In the genomic region with DNA sequence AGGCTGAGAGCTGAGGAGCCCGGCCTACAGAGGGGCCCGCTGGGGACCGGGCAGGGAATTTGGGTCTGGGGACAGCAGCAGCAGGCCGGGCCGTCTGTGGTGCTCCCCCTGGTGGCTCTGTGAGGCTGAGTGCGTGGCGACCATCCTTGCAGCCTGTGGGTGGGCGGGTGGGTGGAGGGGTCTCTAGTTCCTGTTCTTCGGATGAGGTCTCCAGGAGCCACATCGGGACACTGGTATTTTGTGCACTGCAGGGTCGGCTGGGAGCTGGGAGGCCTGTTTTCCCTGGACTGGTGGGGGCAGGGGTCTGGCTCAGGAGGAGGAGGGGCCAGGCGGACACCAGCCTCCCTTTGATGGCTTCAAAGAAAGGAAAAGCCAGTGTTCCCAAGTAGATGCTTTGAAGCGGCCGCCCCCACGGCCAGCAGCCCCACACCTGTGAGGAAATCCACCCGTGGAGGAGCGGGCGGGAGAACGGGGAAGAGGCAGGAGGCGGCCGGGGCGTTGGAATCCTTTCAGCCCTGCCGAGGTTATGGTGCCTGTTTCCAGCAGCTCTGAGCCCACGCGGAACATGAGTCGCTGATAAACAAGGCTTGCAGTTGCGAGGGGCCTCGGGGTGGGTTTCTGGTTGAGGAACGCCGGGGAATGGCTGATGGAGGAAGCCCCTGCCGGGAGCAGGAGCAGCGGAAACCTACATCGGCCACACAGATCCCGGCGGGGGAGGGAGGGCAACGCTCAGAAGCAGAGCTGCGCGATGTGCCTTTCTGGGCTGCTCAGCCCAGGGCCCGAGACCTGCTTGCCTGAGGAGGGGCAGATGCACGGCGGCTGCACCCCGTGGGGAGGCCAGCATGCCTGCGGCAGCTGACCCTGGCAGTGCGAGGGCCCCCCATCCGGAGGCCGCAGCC, we compare ENCODE assay signal across 8 cellular contexts.
DNase-seq lines count a peak whose midpoint lies in the region; ATAC-seq lines count a peak whose summit lies in the region.

No MANE protein-coding gene starts in this region.

- peak; percentile 41 for ATAC-seq in stimulated activated naive CD8-positive, alpha-beta T cell treated with anti-CD3 and anti-CD28 coated beads, Interleukin-15, amount 100 ng/mL, for 72 hours
- no peak for ATAC-seq in HG03442 (IDR thresholded peaks at IDR 0.05; ENCODE audit: unreplicated experiment)

- H3K4me1 Mint-ChIP-seq in stimulated activated naive CD8-positive, alpha-beta T cell treated with anti-CD3 and anti-CD28 coated beads, Interleukin-15, amount 100 ng/mL, for 72 hours: peaks cover 29% of the 10 kb centered on the region

- peak overlapping the region; percentile 82 for H3K27ac ChIP-seq in angular gyrus (ENCODE audit: low read depth, low read length)

- no peaks in the 10 kb centered on the region for H3K9me3 Mint-ChIP-seq in stimulated activated naive CD8-positive, alpha-beta T cell treated with anti-CD3 and anti-CD28 coated beads, Interleukin-15, amount 100 ng/mL, for 72 hours

- DNase-seq in H7: peak; percentile 95
- peak in 1 of 2 donors; percentile 17 for DNase-seq in stimulated activated naive CD8-positive, alpha-beta T cell treated with anti-CD3 and anti-CD28 coated beads, Interleukin-15, amount 100 ng/mL, for 72 hours
- DNase-seq in NCI-H2196 treated with DMSO at 0.1 percent for 48 hours (lab: John Stamatoyannopoulos, UW; ENCODE audit: unreplicated experiment): no peak
- no peak for DNase-seq in A172 (ENCODE audit: low spot score)
- DNase-seq in T-helper 9 cell: no peak

- no peaks in the 10 kb centered on the region for H3K27me3 Mint-ChIP-seq in stimulated activated naive CD8-positive, alpha-beta T cell treated with anti-CD3 and anti-CD28 coated beads, Interleukin-15, amount 100 ng/mL, for 72 hours

- H3K4me3 ChIP-seq in H7 (ENCODE audit: insufficient read depth, low read depth, low read length) (peak overlapping the region; percentile 51), iPS-18c (ENCODE audit: insufficient read depth, low read depth, low read length) (peak overlapping the region; percentile 42; the same call in 1 of the 2 replicates)

- peak overlapping the region; percentile 86 to 88 for H3K27ac Mint-ChIP-seq in stimulated activated naive CD8-positive, alpha-beta T cell treated with anti-CD3 and anti-CD28 coated beads, Interleukin-15, amount 100 ng/mL, for 72 hours

- peak overlapping the region; percentile 36 to 71 for H3K4me3 Mint-ChIP-seq in stimulated activated naive CD8-positive, alpha-beta T cell treated with anti-CD3 and anti-CD28 coated beads, Interleukin-15, amount 100 ng/mL, for 72 hours

- no peaks in the 10 kb centered on the region for H3K36me3 ChIP-seq in H7 (replicated peaks; ENCODE audit: control insufficient read depth, insufficient read depth, low read length)

- no peaks in the 10 kb centered on the region for H3K9me3 ChIP-seq in iPS-18c (ENCODE audit: control insufficient read depth, insufficient read depth, low read length)

- H3K27me3 ChIP-seq in H7 (ENCODE audit: control insufficient read depth, insufficient read depth, low read length): peaks cover 3% of the 10 kb centered on the region
